In genomic region chr12:15851919-15852318, GRCh38 we compare ENCODE assay signal across 18 cellular contexts. TPM values are rescaled to one million over a fixed set of nuclear protein-coding genes. Genes with fewer than 3 reads are reported as not detected.
DNase-seq lines count a peak whose midpoint lies in the region; ATAC-seq, FAIRE-seq and TF ChIP-seq lines count a peak whose summit lies in the region.
"Had no signal": no experiment of that assay in that cellular context is flagged by ENCODE, and none has a peak within 500 bp of the region (broad histone marks: within the 10 kb centered on the region; RNA-seq: fewer than 3 reads in every experiment).

No MANE protein-coding gene starts in this region.

- H4K5ac ChIP-seq in IMR-90 (ENCODE audit: low read depth, low read length) = peak overlapping the region; percentile 18; the same call in 1 of the 2 replicates

- peak; percentile 60 for FAIRE-seq in D721Med (lab: Jason Lieb, UNC)
- FAIRE-seq in astrocyte (lab: Jason Lieb, UNC) = no peak

- peak overlapping the region; percentile 56 for H3K4ac ChIP-seq in IMR-90 (ENCODE audit: low read depth, low read length)

- H3K9me3 ChIP-seq in IMR-90 (ENCODE audit: control insufficient read depth, insufficient read depth, low read length) (no peaks in the 10 kb centered on the region), astrocyte (ENCODE audit: insufficient read depth, low read depth, low read length) (no peaks in the 10 kb centered on the region), gastroesophageal sphincter (no peaks in the 10 kb centered on the region)
- H3K9me3 ChIP-seq: SK-N-SH had no signal

- no peak overlapping the region for H3K4me3 Mint-ChIP-seq in astrocyte (ENCODE audit: unreplicated experiment)
- H3K4me3 Mint-ChIP-seq: B cell; CD4-positive, alpha-beta T cell had no signal

- WGBS in IMR-90 (ENCODE audit: extremely low coverage in 2 of 2, insufficient read length in 1 of 2), 2 experiments = no CpG with 5 or more reads among the region's 3 CpGs
- WGBS in gastroesophageal sphincter (ENCODE audit: low coverage in 1 of 2), 2 donors = 75 to 89% methylated on average over 3 of the region's 3 CpGs

- no peak for TF ChIP-seq POLR2A in IMR-90 (IDR thresholded peaks at IDR 0.05; ENCODE audit: low read depth, low read length)
- TF ChIP-seq POLR2A in gastroesophageal sphincter (IDR thresholded peaks at IDR 0.05) = no peak

- no peak for TF ChIP-seq RAD21 in IMR-90 (IDR thresholded peaks at IDR 0.05; ENCODE audit: low read length)

- no peak overlapping the region; the same call in 1 of the 2 replicates for H3K23ac ChIP-seq in IMR-90 (ENCODE audit: low read depth, low read length)

- peak overlapping the region; percentile 15 to 42; a peak in 2 of 4 replicates for H4K8ac ChIP-seq in IMR-90 (ENCODE audit: low read depth in 2 of 2, low read length in 2 of 2)

- no peaks in the 10 kb centered on the region for H3K27me3 ChIP-seq in IMR-90 (ENCODE audit: control insufficient read depth, insufficient read depth, low read length)
- H3K27me3 ChIP-seq in astrocyte (ENCODE audit: insufficient read depth, low read length) = no peaks in the 10 kb centered on the region
- no peaks in the 10 kb centered on the region for H3K27me3 ChIP-seq in gastroesophageal sphincter

- H2BK120ac ChIP-seq in IMR-90 (ENCODE audit: low read depth, low read length) = peak overlapping the region; percentile 68

- dilution Hi-C loops in IMR-90 (cut with HindIII; ENCODE audit: low sequenced_read_pairs, unreplicated experiment) = no loop called here

- no peak for ATAC-seq in IMR-90 (ENCODE audit: low read depth)
- ATAC-seq in GM18861 (IDR thresholded peaks at IDR 0.05; ENCODE audit: unreplicated experiment) = no peak
- ATAC-seq in gastroesophageal sphincter = no peak

- H3K27ac ChIP-seq in IMR-90 (ENCODE audit: insufficient read depth, low read length) = no peak overlapping the region
- no peak overlapping the region for H3K27ac ChIP-seq in astrocyte (ENCODE audit: low read depth, low read length)
- H3K27ac ChIP-seq in gastroesophageal sphincter = no peak overlapping the region

- H3K14ac ChIP-seq in IMR-90 (replicated peaks; ENCODE audit: low read depth, low read length) = peak overlapping the region; percentile 35; the same call in 1 of the 2 replicates

- H4K91ac ChIP-seq in IMR-90 (ENCODE audit: insufficient read depth, low read depth, low read length) = peak overlapping the region; percentile 81

- H3K18ac ChIP-seq in IMR-90 (ENCODE audit: low read depth, low read length) = peak overlapping the region; percentile 31

- peaks cover 8% of the 10 kb centered on the region for H3K4me1 ChIP-seq in IMR-90 (ENCODE audit: control insufficient read depth, insufficient read depth, low read length)
- peaks cover 4% of the 10 kb centered on the region for H3K4me1 ChIP-seq in astrocyte (ENCODE audit: insufficient read depth, low read length)
- no peaks in the 10 kb centered on the region for H3K4me1 ChIP-seq in gastroesophageal sphincter

- H3K56ac ChIP-seq in IMR-90 (ENCODE audit: extremely low read depth, insufficient read depth, low read length) = no peak overlapping the region

- H3K4me2 ChIP-seq in IMR-90 (ENCODE audit: low read depth, low read length) = no peak overlapping the region
- H3K4me2 ChIP-seq in astrocyte (ENCODE audit: low read length) = no peak overlapping the region
- H3K4me2 ChIP-seq: SK-N-SH had no signal

- no peaks in the 10 kb centered on the region for H3K79me1 ChIP-seq in IMR-90 (ENCODE audit: low read depth in 1 of 2, low read length in 2 of 2)

- BruUV-seq in IMR-90 (replicated peaks; lab: Mats Ljungman, UMichigan) = no TSS peak

- H3K4me1 Mint-ChIP-seq in astrocyte (ENCODE audit: low read depth, unreplicated experiment) = peaks cover 26% of the 10 kb centered on the region
- H3K4me1 Mint-ChIP-seq: B cell had no signal

- TF ChIP-seq CTCF in D721Med (IDR thresholded peaks at IDR 0.05; ENCODE audit: insufficient read depth, missing control alignments) (no peak), IMR-90 (conservative IDR thresholded peaks at IDR 0.05; ENCODE audit: low read depth, low read length) (no peak), astrocyte (IDR thresholded peaks at IDR 0.05; ENCODE audit: insufficient read depth, low read depth, low read length) (no peak), gastroesophageal sphincter (IDR thresholded peaks at IDR 0.05) (no peak)

- peak overlapping the region; percentile 85; the same call in 1 of the 2 replicates for H2AK5ac ChIP-seq in IMR-90 (ENCODE audit: low read depth, low read length)

- peak overlapping the region; percentile 86 for H2BK15ac ChIP-seq in IMR-90 (ENCODE audit: low read depth, low read length)

- POLR2A ChIA-PET in IMR-90 (lab: Charles Lee; ENCODE audit: unreplicated experiment) = no interaction called here

- no peak overlapping the region for H2AK9ac ChIP-seq in IMR-90 (replicated peaks; ENCODE audit: low read depth, low read length, poor library complexity)

- TF ChIP-seq EP300 in gastroesophageal sphincter (IDR thresholded peaks at IDR 0.05) = no peak

- H2BK20ac ChIP-seq in IMR-90 (ENCODE audit: low read depth, low read length) = peak overlapping the region; percentile 64

- H3K4me3 ChIP-seq in IMR-90 (ENCODE audit: insufficient read depth, low read depth, low read length) (no peak overlapping the region), astrocyte (ENCODE audit: insufficient read depth, low read depth, low read length) (no peak overlapping the region), gastroesophageal sphincter (no peak overlapping the region)

- no peak overlapping the region for H2AFZ ChIP-seq in IMR-90 (replicated peaks; ENCODE audit: low read length, poor library complexity)
- no peak overlapping the region for H2AFZ ChIP-seq in astrocyte (ENCODE audit: low read depth, low read length)

- no peaks in the 10 kb centered on the region for H3K79me2 ChIP-seq in astrocyte (ENCODE audit: insufficient read depth, low read length)

- H3K27ac Mint-ChIP-seq in astrocyte (ENCODE audit: unreplicated experiment) = peak overlapping the region; percentile 0
- H3K27ac Mint-ChIP-seq: B cell; CD4-positive, alpha-beta T cell had no signal

- no peaks in the 10 kb centered on the region for H4K20me1 ChIP-seq in IMR-90 (ENCODE audit: insufficient read depth, low read length)
- no peaks in the 10 kb centered on the region for H4K20me1 ChIP-seq in astrocyte (ENCODE audit: insufficient read depth, low read length)

- no peak for DNase-seq in D721Med (ENCODE audit: insufficient read length, low spot score)
- no peak for DNase-seq in IMR-90
- no peak for DNase-seq in astrocyte (ENCODE audit: low read depth)
- DNase-seq in kidney tubule cell (ENCODE audit: low spot score) = peak; percentile 47
- no peak for DNase-seq in ACHN
- no peak for DNase-seq in Ammon's horn (ENCODE audit: low spot score)
- DNase-seq: CD4-positive, alpha-beta T cell; DMS79 treated with DMSO at 0.1 percent for 48 hours; NCI-H146; NCI-H2107; NCI-H226; NCI-H526; NK-92 treated with Interleukin-12 subunit alpha and Interleukin-12 subunit beta, amount 100 ng/mL, for 24 hours; Right ventricle myocardium superior; SK-N-SH had no signal

- H3K9ac ChIP-seq in IMR-90 (ENCODE audit: low read depth, low read length) (no peak overlapping the region), astrocyte (ENCODE audit: low read length) (no peak overlapping the region)
- H3K9ac ChIP-seq: SK-N-SH had no signal

- intact Hi-C loops in IMR-90 (cut with micrococcal nuclease) = loop anchor here (10.0 kb wide), 1 partner anchor 157 kb away; no protein-coding TSS in a partner anchor

- 0 out of 2 replicates have a peak, but pooled peaks cover 3% of the 10 kb centered on the region for H3K9me1 ChIP-seq in IMR-90 (ENCODE audit: insufficient read depth, low read length)

- H3K36me3 ChIP-seq in IMR-90 (ENCODE audit: control insufficient read depth, insufficient read depth, low read length) (no peaks in the 10 kb centered on the region), astrocyte (ENCODE audit: insufficient read depth, low read length) (no peaks in the 10 kb centered on the region), gastroesophageal sphincter (no peaks in the 10 kb centered on the region)

- H2BK5ac ChIP-seq in IMR-90 (ENCODE audit: low read depth, low read length, poor library complexity, severe bottlenecking) = no peak overlapping the region

- no peaks in the 10 kb centered on the region for H3K27me3 Mint-ChIP-seq in astrocyte (ENCODE audit: low read depth, unreplicated experiment)
- H3K27me3 Mint-ChIP-seq: B cell had no signal

- in situ Hi-C loops in IMR-90 (cut with MboI; ENCODE audit: low sequenced_read_pairs) (loop anchor here (5.0 kb wide), 2 partner anchors 255 to 580 kb away; no protein-coding TSS in a partner anchor), ACHN (cut with HindIII; ENCODE audit: low pct_ligation_motif_present, low pct_unique_long_range_greater_than_20kb, low sequenced_read_pairs) (no loop called here)

- H3K36me3 Mint-ChIP-seq in astrocyte (ENCODE audit: low read depth, unreplicated experiment) = no peaks in the 10 kb centered on the region

- peaks cover 2% of the 10 kb centered on the region for H3K9me3 Mint-ChIP-seq in astrocyte (ENCODE audit: unreplicated experiment)
- H3K9me3 Mint-ChIP-seq: CD4-positive, alpha-beta T cell had no signal

- CTCF ChIA-PET in IMR-90 (lab: Yijun Ruan, JAX) = interaction anchor here (0.5 kb wide), 1 partner anchor 32 kb away, joined by 4 read pairs; no protein-coding TSS in a partner anchor

TF ChIP-seq in IMR-90, 13 proteins besides CTCF, POLR2A, EP300 and RAD21:
- no peak for TF ChIP-seq CHD1 (IDR thresholded peaks at IDR 0.05; ENCODE audit: low read depth, low read length)

RNA-seq across cellular contexts. Expression of gene STRAP, which starts 30.3 kb away (rescaled TPM):
- total RNA-seq in IMR-90 (2012; rRNA removed) (82.1 and 133 TPM in 2 replicates), astrocyte (227 and 241 TPM in 2 replicates), gastroesophageal sphincter (10 to 100 TPM; 63.0 to 97.7 (median 69.2) TPM)
- polyA plus RNA-seq in IMR-90 (2012; rRNA removed) = 91.0 and 98.1 TPM in 2 replicates
- polyA plus RNA-seq in IMR-90 (2012; cell fraction: cytosol; rRNA removed) = 53.4 and 67.4 TPM in 2 replicates
- polyA plus RNA-seq in IMR-90 (2012; cell fraction: nucleus; rRNA removed; ENCODE audit: low replicate concordance) = 31.4 and 54.0 TPM in 2 replicates

RNA-seq across cellular contexts. Expression of gene DERA, which starts 59.2 kb away (rescaled TPM):
- total RNA-seq in IMR-90 (2012; rRNA removed) (58.6 and 59.7 TPM in 2 replicates), astrocyte (30.0 and 40.1 TPM in 2 replicates), gastroesophageal sphincter (10 to 100 TPM; 35.9 to 67.4 (median 52.5) TPM)
- polyA plus RNA-seq in IMR-90 (2012; rRNA removed) = 22.9 and 28.1 TPM in 2 replicates
- 13.1 and 15.9 TPM in 2 replicates for polyA plus RNA-seq in IMR-90 (2012; cell fraction: cytosol; rRNA removed)
- polyA plus RNA-seq in IMR-90 (2012; cell fraction: nucleus; rRNA removed; ENCODE audit: low replicate concordance) = 5.7 and 19.6 TPM in 2 replicates
